8 cellular contexts compared by ENCODE assay signal in the genomic region with DNA sequence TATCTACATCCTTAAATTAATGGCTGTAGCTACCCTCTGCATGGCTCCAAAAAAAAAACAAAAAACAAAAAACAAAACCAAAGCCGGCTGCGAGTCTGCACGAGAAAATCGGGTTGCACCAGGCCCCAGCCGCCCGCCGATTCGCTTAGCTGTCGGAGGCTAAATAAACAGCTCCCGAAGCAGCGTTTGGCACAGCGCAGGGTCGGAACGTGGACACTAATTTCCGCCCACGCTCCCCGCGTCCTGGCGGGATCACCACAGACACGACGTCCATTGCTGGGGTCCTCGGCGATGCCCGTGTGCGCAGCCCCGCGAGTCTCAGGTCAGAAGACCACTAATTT. TPM values are rescaled to one million over a fixed set of nuclear protein-coding genes. Genes with fewer than 3 reads are reported as not detected.
DNase-seq lines count a peak whose midpoint lies in the region; ATAC-seq and TF ChIP-seq lines count a peak whose summit lies in the region.

No MANE protein-coding gene starts in this region.

- peaks cover 4% of the 10 kb centered on the region; the same call in 1 of the 2 replicates for H4K20me1 ChIP-seq in GM23338 (replicated peaks; ENCODE audit: insufficient read depth)

- no peaks in the 10 kb centered on the region for H3K9me2 ChIP-seq in GM23338 (ENCODE audit: insufficient read depth)

- peak in 5 of 7 experiments; percentile 23 to 60 (median 47) for DNase-seq in CD8-positive, alpha-beta T cell
- DNase-seq in GM23338 (ENCODE audit: low spot score) (peak; percentile 59), NCI-H146 (lab: John Stamatoyannopoulos, UW) (peak; percentile 81), mucosa of descending colon (peak; percentile 67 to 77 (median 76)), cerebellar nuclear complex (lab: John Stamatoyannopoulos, UW) (no peak)
- DNase-seq in activated CD4-positive, alpha-beta T cell treated with anti-CD3 and anti-CD28 coated beads, Interleukin-2, amount 50 U/mL, for 4 hours: peak; percentile 16 to 31
- peak in 2 of 3 experiments; percentile 29 to 45 for DNase-seq in effector memory CD8-positive, alpha-beta T cell
- DNase-seq in stimulated activated effector memory CD8-positive, alpha-beta T cell treated with anti-CD3 and anti-CD28 coated beads, Interleukin-12 subunit alpha, Interleukin-12 subunit beta, amount 100 ng/mL, for 72 hours (ENCODE audit: low spot score in 2 of 2): no peak

- peak overlapping the region; percentile 96 for H2AFZ ChIP-seq in GM23338

- peaks cover 4% of the 10 kb centered on the region for H3K36me3 Mint-ChIP-seq in CD8-positive, alpha-beta T cell
- no peaks in the 10 kb centered on the region; the same call in 2 of the 3 replicates for H3K36me3 Mint-ChIP-seq in GM23338 (ENCODE audit: low read depth)
- peaks cover 18% of the 10 kb centered on the region for H3K36me3 Mint-ChIP-seq in effector memory CD8-positive, alpha-beta T cell (ENCODE audit: insufficient read depth)
- H3K36me3 Mint-ChIP-seq in stimulated activated effector memory CD8-positive, alpha-beta T cell treated with anti-CD3 and anti-CD28 coated beads, Interleukin-12 subunit alpha, Interleukin-12 subunit beta, amount 100 ng/mL, for 72 hours: peaks cover 21% of the 10 kb centered on the region

- H3K27me3 ChIP-seq in CD8-positive, alpha-beta T cell (ENCODE audit: insufficient read depth, low read length): no peaks in the 10 kb centered on the region
- peaks cover 8% of the 10 kb centered on the region; the same call in 1 of the 2 replicates for H3K27me3 ChIP-seq in GM23338 (ENCODE audit: insufficient read depth)

- peaks cover 27% of the 10 kb centered on the region for H3K4me1 ChIP-seq in CD8-positive, alpha-beta T cell (ENCODE audit: insufficient read depth, low read length)
- peaks cover 29% of the 10 kb centered on the region for H3K4me1 ChIP-seq in GM23338 (ENCODE audit: insufficient read depth)
- peaks cover 23% of the 10 kb centered on the region for H3K4me1 ChIP-seq in mucosa of descending colon (ENCODE audit: low read depth)

- H3K4me1 Mint-ChIP-seq in CD8-positive, alpha-beta T cell (ENCODE audit: low read depth): peaks cover 45% of the 10 kb centered on the region
- H3K4me1 Mint-ChIP-seq in GM23338: peaks cover 22% of the 10 kb centered on the region
- peaks cover 11 to 26% of the 10 kb centered on the region in 2 donors for H3K4me1 Mint-ChIP-seq in effector memory CD8-positive, alpha-beta T cell (ENCODE audit: low read depth in 2 of 2)
- peaks cover 15% of the 10 kb centered on the region for H3K4me1 Mint-ChIP-seq in stimulated activated effector memory CD8-positive, alpha-beta T cell treated with anti-CD3 and anti-CD28 coated beads, Interleukin-12 subunit alpha, Interleukin-12 subunit beta, amount 100 ng/mL, for 72 hours

- H3K4me2 ChIP-seq in GM23338: peak overlapping the region; percentile 92

- TF ChIP-seq CTCF in CD8-positive, alpha-beta T cell (IDR thresholded peaks at IDR 0.05): no peak
- TF ChIP-seq CTCF in GM23338 (conservative IDR thresholded peaks at IDR 0.05; ENCODE audit: low read depth in 2 of 2) (no peak), mucosa of descending colon (IDR thresholded peaks at IDR 0.05) (no peak)

- POLR2A ChIA-PET in CD8-positive, alpha-beta T cell (lab: Charles Lee): interaction anchor here (0.8 to 2.5 kb wide), 2 partner anchors 41 to 613 kb away, joined by 4 to 17 read pairs; a partner anchor contains a TSS

- peak overlapping the region; percentile 68 for H3K4me3 ChIP-seq in CD8-positive, alpha-beta T cell (ENCODE audit: low read depth, low read length)
- H3K4me3 ChIP-seq in GM23338 (peak overlapping the region; percentile 86), mucosa of descending colon (peak overlapping the region; percentile 63)

- H3K4me3 Mint-ChIP-seq in CD8-positive, alpha-beta T cell: peak overlapping the region; percentile 78
- H3K4me3 Mint-ChIP-seq in GM23338: peak overlapping the region; percentile 75
- peak overlapping the region; percentile 89 to 94 for H3K4me3 Mint-ChIP-seq in effector memory CD8-positive, alpha-beta T cell
- H3K4me3 Mint-ChIP-seq in stimulated activated effector memory CD8-positive, alpha-beta T cell treated with anti-CD3 and anti-CD28 coated beads, Interleukin-12 subunit alpha, Interleukin-12 subunit beta, amount 100 ng/mL, for 72 hours: peak overlapping the region; percentile 90

- CTCF ChIA-PET in CD8-positive, alpha-beta T cell (lab: Charles Lee): interaction anchor here (2.0 kb wide), 1 partner anchor 103 kb away, joined by 6 read pairs; no protein-coding TSS in a partner anchor

- H3K9me3 Mint-ChIP-seq in CD8-positive, alpha-beta T cell: no peaks in the 10 kb centered on the region
- no peaks in the 10 kb centered on the region; the same call in 2 of the 3 replicates for H3K9me3 Mint-ChIP-seq in GM23338
- H3K9me3 Mint-ChIP-seq in effector memory CD8-positive, alpha-beta T cell: no peaks in the 10 kb centered on the region
- no peaks in the 10 kb centered on the region for H3K9me3 Mint-ChIP-seq in stimulated activated effector memory CD8-positive, alpha-beta T cell treated with anti-CD3 and anti-CD28 coated beads, Interleukin-12 subunit alpha, Interleukin-12 subunit beta, amount 100 ng/mL, for 72 hours

- peak overlapping the region; percentile 78 for H3K27ac ChIP-seq in CD8-positive, alpha-beta T cell (ENCODE audit: low read depth, low read length)
- peak overlapping the region; percentile 87 for H3K27ac ChIP-seq in GM23338 (ENCODE audit: low read depth)

- H3K36me3 ChIP-seq in CD8-positive, alpha-beta T cell (ENCODE audit: insufficient read depth, low read length): no peaks in the 10 kb centered on the region
- H3K36me3 ChIP-seq in GM23338 (ENCODE audit: insufficient read depth) (no peaks in the 10 kb centered on the region), mucosa of descending colon (ENCODE audit: low read depth) (no peaks in the 10 kb centered on the region)

- peak overlapping the region; percentile 74 for H3K27ac Mint-ChIP-seq in CD8-positive, alpha-beta T cell
- H3K27ac Mint-ChIP-seq in GM23338: no peak overlapping the region
- H3K27ac Mint-ChIP-seq in effector memory CD8-positive, alpha-beta T cell: peak overlapping the region; percentile 89 to 94
- peak overlapping the region; percentile 38 for H3K27ac Mint-ChIP-seq in stimulated activated effector memory CD8-positive, alpha-beta T cell treated with anti-CD3 and anti-CD28 coated beads, Interleukin-12 subunit alpha, Interleukin-12 subunit beta, amount 100 ng/mL, for 72 hours

- H3K9me3 ChIP-seq in CD8-positive, alpha-beta T cell (ENCODE audit: low read length): no peaks in the 10 kb centered on the region
- no peaks in the 10 kb centered on the region for H3K9me3 ChIP-seq in mucosa of descending colon

- H3K79me2 ChIP-seq in GM23338 (replicated peaks; ENCODE audit: insufficient read depth): peaks cover 39% of the 10 kb centered on the region

- peak; percentile 26 for ATAC-seq in CD8-positive, alpha-beta T cell
- peak; percentile 44 for ATAC-seq in GM23338
- ATAC-seq in effector memory CD8-positive, alpha-beta T cell (replicated peaks): peak; percentile 31
- peak; percentile 57 for ATAC-seq in mucosa of descending colon
- peak; percentile 60 for ATAC-seq in stimulated activated effector memory CD8-positive, alpha-beta T cell treated with anti-CD3 and anti-CD28 coated beads, Interleukin-12 subunit alpha, Interleukin-12 subunit beta, amount 100 ng/mL, for 72 hours

- peaks cover 13% of the 10 kb centered on the region; the same call in 1 of the 2 replicates for H3F3A ChIP-seq in GM23338 (replicated peaks; ENCODE audit: low read depth)

- intact Hi-C loops in CD8-positive, alpha-beta T cell (cut with DNase I, micrococcal nuclease): loop anchor here (1.0 to 10.0 kb wide), 6 partner anchors 41 to 603 kb away; a partner anchor contains a TSS
- intact Hi-C loops in mucosa of descending colon (cut with DNase I, micrococcal nuclease): no loop called here

- H3K27me3 Mint-ChIP-seq in CD8-positive, alpha-beta T cell (ENCODE audit: low read depth): no peaks in the 10 kb centered on the region
- peaks cover 7% of the 10 kb centered on the region for H3K27me3 Mint-ChIP-seq in GM23338 (ENCODE audit: insufficient read depth, low read depth, poor library complexity)
- no peaks in the 10 kb centered on the region for H3K27me3 Mint-ChIP-seq in effector memory CD8-positive, alpha-beta T cell

TF ChIP-seq in GM23338, 12 proteins besides CTCF, POLR2A, EP300 and RAD21:
- TF ChIP-seq ZNF114 (CRISPR knock-in tag; IDR thresholded peaks at IDR 0.05): no peak
- TF ChIP-seq POLR2AphosphoS5 (IDR thresholded peaks at IDR 0.05; ENCODE audit: low read depth): no peak

RNA-seq across cellular contexts. Expression of a gene that starts 0.7 kb away (rescaled TPM):
- total RNA-seq in CD8-positive, alpha-beta T cell: 10 to 100 TPM; 34.5 to 34.6 TPM
- total RNA-seq in GM23338 (2014; rRNA removed; shearing (Covaris generic)): 24.2 and 35.3 TPM in 2 replicates
- polyA plus RNA-seq in GM23338 (2016; fragmentation: Nextera tagmentation; extraction: Ambion mirVana): 17.2 and 28.1 TPM in 2 replicates
- 10 to 100 TPM; 42.6 to 76.3 (median 49.6) TPM for total RNA-seq in mucosa of descending colon

RNA-seq across cellular contexts. Expression of a gene that starts 40.8 kb away (rescaled TPM):
- total RNA-seq in CD8-positive, alpha-beta T cell: 1 to 10 TPM; 8.1 to 9.6 TPM
- 12.5 and 21.3 TPM in 2 replicates for total RNA-seq in GM23338 (2014; rRNA removed; shearing (Covaris generic))
- polyA plus RNA-seq in GM23338 (2016; fragmentation: Nextera tagmentation; extraction: Ambion mirVana): 8.7 and 10.9 TPM in 2 replicates
- 10 to 100 TPM; 16.3 to 32.0 (median 28.9) TPM for total RNA-seq in mucosa of descending colon

Comparison
In these comparisons a context has a peak if more than half of its experiments do, and no peak if none do; other contexts are left out.
1. DNase-seq: peak in CD8-positive, alpha-beta T cell (5 of 7), GM23338 (single experiment), NCI-H146 (single experiment), activated CD4-positive, alpha-beta T cell treated with anti-CD3 and anti-CD28 coated beads, Interleukin-2, amount 50 U/mL, for 4 hours (2 of 2), effector memory CD8-positive, alpha-beta T cell (2 of 3) and mucosa of descending colon (3 of 3); none in stimulated activated effector memory CD8-positive, alpha-beta T cell treated with anti-CD3 and anti-CD28 coated beads, Interleukin-12 subunit alpha, Interleukin-12 subunit beta, amount 100 ng/mL, for 72 hours (0 of 2) and cerebellar nuclear complex (0 of 2).
2. intact Hi-C loops: an anchor here in CD8-positive, alpha-beta T cell (1.0 to 10.0 kb wide); none called in mucosa of descending colon.
3. Peak in every context shown above with its lines, with median percentiles within 50 percentile points of each other: ATAC-seq, H3K4me3 ChIP-seq and H3K4me3 Mint-ChIP-seq.